ENCODE assay signal across 1 cellular context in genomic region chr13:77779461-77780272, GRCh38.
TF ChIP-seq lines count a peak whose summit lies in the region.

No MANE protein-coding gene starts in this region.

TF ChIP-seq in SK-N-SH, 30 proteins besides CTCF, POLR2A, EP300 and RAD21 (continued from another document):
- TF ChIP-seq, protein P1, sequence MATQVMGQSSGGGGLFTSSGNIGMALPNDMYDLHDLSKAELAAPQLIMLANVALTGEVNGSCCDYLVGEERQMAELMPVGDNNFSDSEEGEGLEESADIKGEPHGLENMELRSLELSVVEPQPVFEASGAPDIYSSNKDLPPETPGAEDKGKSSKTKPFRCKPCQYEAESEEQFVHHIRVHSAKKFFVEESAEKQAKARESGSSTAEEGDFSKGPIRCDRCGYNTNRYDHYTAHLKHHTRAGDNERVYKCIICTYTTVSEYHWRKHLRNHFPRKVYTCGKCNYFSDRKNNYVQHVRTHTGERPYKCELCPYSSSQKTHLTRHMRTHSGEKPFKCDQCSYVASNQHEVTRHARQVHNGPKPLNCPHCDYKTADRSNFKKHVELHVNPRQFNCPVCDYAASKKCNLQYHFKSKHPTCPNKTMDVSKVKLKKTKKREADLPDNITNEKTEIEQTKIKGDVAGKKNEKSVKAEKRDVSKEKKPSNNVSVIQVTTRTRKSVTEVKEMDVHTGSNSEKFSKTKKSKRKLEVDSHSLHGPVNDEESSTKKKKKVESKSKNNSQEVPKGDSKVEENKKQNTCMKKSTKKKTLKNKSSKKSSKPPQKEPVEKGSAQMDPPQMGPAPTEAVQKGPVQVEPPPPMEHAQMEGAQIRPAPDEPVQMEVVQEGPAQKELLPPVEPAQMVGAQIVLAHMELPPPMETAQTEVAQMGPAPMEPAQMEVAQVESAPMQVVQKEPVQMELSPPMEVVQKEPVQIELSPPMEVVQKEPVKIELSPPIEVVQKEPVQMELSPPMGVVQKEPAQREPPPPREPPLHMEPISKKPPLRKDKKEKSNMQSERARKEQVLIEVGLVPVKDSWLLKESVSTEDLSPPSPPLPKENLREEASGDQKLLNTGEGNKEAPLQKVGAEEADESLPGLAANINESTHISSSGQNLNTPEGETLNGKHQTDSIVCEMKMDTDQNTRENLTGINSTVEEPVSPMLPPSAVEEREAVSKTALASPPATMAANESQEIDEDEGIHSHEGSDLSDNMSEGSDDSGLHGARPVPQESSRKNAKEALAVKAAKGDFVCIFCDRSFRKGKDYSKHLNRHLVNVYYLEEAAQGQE (IDR thresholded peaks at IDR 0.05; ENCODE audit: low read depth, low read length), result no peak
- TF ChIP-seq USF1 (IDR thresholded peaks at IDR 0.05; ENCODE audit: borderline replicate concordance, low read depth), result no peak
